8 cellular contexts compared by ENCODE assay signal in genomic region chr10:3424102-3424803, GRCh38.
DNase-seq lines count a peak whose midpoint lies in the region; ATAC-seq, FAIRE-seq and TF ChIP-seq lines count a peak whose summit lies in the region.

No MANE protein-coding gene starts in this region.

- DNase-seq in ELF-1 (ENCODE audit: low read depth, low spot score), result peak; percentile 37
- peak; percentile 56 for DNase-seq in NOMO-1 treated with dmso at 0.1 percent for 144 hours (lab: John Stamatoyannopoulos, UW; ENCODE audit: unreplicated experiment)
- peak; percentile 72 for DNase-seq in fibroblast of pulmonary artery (ENCODE audit: low read depth)
- peak in 1 of 6 donors; percentile 18 for DNase-seq in pancreas
- no peak for DNase-seq in activated CD4-positive, alpha-beta T cell treated with anti-CD3 and anti-CD28 coated beads for 48 hours
- DNase-seq in activated CD8-positive, alpha-beta memory T cell treated with anti-CD3 and anti-CD28 coated beads, Interleukin-2, amount 50 U/mL, for 48 hours, result no peak
- DNase-seq in esophagus squamous epithelium (lab: John Stamatoyannopoulos, UW), result no peak

- no peak for TF ChIP-seq POLR2A in esophagus squamous epithelium (IDR thresholded peaks at IDR 0.05)

- H3K9me3 ChIP-seq in pancreas (no peaks in the 10 kb centered on the region), esophagus squamous epithelium (no peaks in the 10 kb centered on the region)

- H3K27me3 ChIP-seq in pancreas, result no peaks in the 10 kb centered on the region
- no peaks in the 10 kb centered on the region for H3K27me3 ChIP-seq in esophagus squamous epithelium

- H3K27ac ChIP-seq in pancreas (no peak overlapping the region), esophagus squamous epithelium (peak overlapping the region in 2 of 4 donors; percentile 57 to 72)

- FAIRE-seq in pancreas (lab: Jason Lieb, UNC), result no peak

- WGBS in pancreas, 2 donors, result 50 to 67% methylated on average over 26 of the region's 26 CpGs
- WGBS in esophagus squamous epithelium, 2 donors, result 73 to 87% methylated on average over 12 to 14 of the region's 26 CpGs

- H3K36me3 ChIP-seq in pancreas (no peaks in the 10 kb centered on the region), esophagus squamous epithelium (no peaks in the 10 kb centered on the region)

- intact Hi-C loops in pancreas (cut with DNase I), result no loop called here
- intact Hi-C loops in esophagus squamous epithelium (cut with DNase I), result no loop called here

- no peak overlapping the region for H3K4me3 ChIP-seq in fibroblast of pulmonary artery (replicated peaks; ENCODE audit: low read depth, low read length)
- no peak overlapping the region for H3K4me3 ChIP-seq in pancreas
- H3K4me3 ChIP-seq in esophagus squamous epithelium, result no peak overlapping the region

- H3K4me1 ChIP-seq in pancreas (no peaks in the 10 kb centered on the region), esophagus squamous epithelium (peaks cover 7 to 28% (median 26%) of the 10 kb centered on the region in 3 donors)

- no peak for TF ChIP-seq CTCF in fibroblast of pulmonary artery (IDR thresholded peaks at IDR 0.05; ENCODE audit: low read length, missing control alignments)
- no peak for TF ChIP-seq CTCF in pancreas (IDR thresholded peaks at IDR 0.05)
- TF ChIP-seq CTCF in esophagus squamous epithelium (IDR thresholded peaks at IDR 0.05), result no peak

- ATAC-seq in pancreas (peak in 3 of 4 donors; percentile 56 to 62 (median 62)), HG03378 (IDR thresholded peaks at IDR 0.05; ENCODE audit: unreplicated experiment) (no peak)

Comparison
In these comparisons a context has a peak if more than half of its experiments do, and no peak if none do; other contexts are left out.
1. DNase-seq: peak in ELF-1 (single experiment), NOMO-1 treated with dmso at 0.1 percent for 144 hours (single experiment) and fibroblast of pulmonary artery (single experiment); none in activated CD4-positive, alpha-beta T cell treated with anti-CD3 and anti-CD28 coated beads for 48 hours (single experiment), activated CD8-positive, alpha-beta memory T cell treated with anti-CD3 and anti-CD28 coated beads, Interleukin-2, amount 50 U/mL, for 48 hours (single experiment) and esophagus squamous epithelium (single experiment).